Comparison of ENCODE assay signal across 8 cellular contexts in the genomic region with DNA sequence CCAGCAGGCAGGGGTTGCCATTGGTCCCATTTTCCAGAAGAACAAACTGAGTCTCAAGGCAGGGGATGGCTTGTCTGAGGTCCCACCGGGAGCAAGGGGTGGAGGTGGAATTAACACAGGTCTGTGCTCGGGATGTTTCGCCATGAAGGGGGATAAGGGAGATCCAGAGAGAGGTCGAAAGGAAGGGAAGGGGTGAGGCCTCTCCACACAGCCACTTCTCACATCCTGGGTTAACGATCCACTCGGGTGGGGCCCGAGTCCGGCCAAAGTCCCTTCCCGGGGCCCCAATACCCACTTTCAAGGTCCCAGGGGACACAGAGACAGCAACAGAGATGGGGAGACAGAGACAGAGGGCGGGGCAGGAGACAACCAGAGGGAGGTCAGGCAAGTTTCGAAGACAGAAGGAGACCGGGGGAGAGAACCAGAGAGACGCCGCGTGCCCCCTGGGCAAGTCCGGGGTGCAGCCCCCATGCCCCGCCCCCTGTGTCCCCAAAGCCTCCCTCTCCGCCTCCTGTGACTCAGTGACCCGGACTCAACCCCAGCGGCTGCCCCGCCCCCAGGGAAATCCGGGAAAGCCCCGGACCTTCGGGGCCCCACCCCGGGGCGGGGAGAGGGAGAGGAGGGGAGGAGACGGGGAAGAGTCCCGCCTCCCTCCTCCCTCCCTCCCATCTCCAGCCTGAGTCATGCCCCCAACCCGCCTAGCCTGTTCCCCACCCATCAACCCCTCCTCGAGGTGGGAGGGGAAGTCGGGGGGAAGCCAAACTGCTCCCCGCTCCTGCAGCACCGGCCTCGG. TPM values are rescaled to one million over a fixed set of nuclear protein-coding genes. Genes with fewer than 3 reads are reported as not detected.
DNase-seq lines count a peak whose midpoint lies in the region; ATAC-seq lines count a peak whose summit lies in the region.

No MANE protein-coding gene starts in this region.

- ATAC-seq in GM19025 (IDR thresholded peaks at IDR 0.05; ENCODE audit: low read depth, unreplicated experiment) = peak; percentile 35
- peak; percentile 93 for ATAC-seq in right cardiac atrium
- ATAC-seq in HG03439 (IDR thresholded peaks at IDR 0.05; ENCODE audit: unreplicated experiment) = no peak

- H3K9ac ChIP-seq in rectal smooth muscle tissue (ENCODE audit: low read length) = no peak overlapping the region

- H3K27me3 ChIP-seq in right cardiac atrium (ENCODE audit: control insufficient read depth, insufficient read depth) (no peaks in the 10 kb centered on the region), rectal smooth muscle tissue (ENCODE audit: control insufficient read depth, insufficient read depth, low read length) (no peaks in the 10 kb centered on the region)

- intact Hi-C loops in right cardiac atrium (cut with DNase I) = no loop called here

- WGBS in right cardiac atrium = 4% methylated on average over 34 of the region's 34 CpGs

- peak overlapping the region; percentile 99 for H3K27ac ChIP-seq in right cardiac atrium (ENCODE audit: low read length)
- peak overlapping the region; percentile 91 for H3K27ac ChIP-seq in rectal smooth muscle tissue (ENCODE audit: low read depth, low read length)

- no peaks in the 10 kb centered on the region for H3K36me3 ChIP-seq in rectal smooth muscle tissue (ENCODE audit: control insufficient read depth, insufficient read depth, low read length)

- peak overlapping the region; percentile 53 for H3K4me3 ChIP-seq in Jurkat, Clone E6-1 (ENCODE audit: low read length)
- H3K4me3 ChIP-seq in right cardiac atrium (ENCODE audit: low read length) = peak overlapping the region; percentile 99
- H3K4me3 ChIP-seq in rectal smooth muscle tissue (ENCODE audit: low read length) = peak overlapping the region; percentile 72

- H3K9me3 ChIP-seq in right cardiac atrium (ENCODE audit: control insufficient read depth, low read length) = no peaks in the 10 kb centered on the region

- H3K4me1 ChIP-seq in right cardiac atrium (ENCODE audit: control insufficient read depth, insufficient read depth, low read length) = peaks cover 23% of the 10 kb centered on the region
- peaks cover 30% of the 10 kb centered on the region for H3K4me1 ChIP-seq in rectal smooth muscle tissue (ENCODE audit: control insufficient read depth, insufficient read depth, low read length)

- DNase-seq in Ammon's horn (ENCODE audit: low spot score) (peak; percentile 78), T-helper 22 cell (ENCODE audit: low read depth) (peak; percentile 94), anterior cingulate cortex (lab: John Stamatoyannopoulos, UW) (peak in 51 of 58 donors; percentile 7 to 85 (median 48)), right cardiac atrium (peak; percentile 98)
- peak; percentile 43 for DNase-seq in Jurkat, Clone E6-1 (ENCODE audit: low read depth, low spot score)

RNA-seq across cellular contexts. Expression of gene BCL3, which starts 1.4 kb away (rescaled TPM):
- 1.4 TPM for polyA plus RNA-seq in Jurkat, Clone E6-1 (2012; ENCODE audit: insufficient read depth, insufficient read length)
- 10 to 100 TPM; 14.9 to 39.4 (median 17.9) TPM for total RNA-seq in right cardiac atrium
- 25.8 TPM for polyA plus RNA-seq in right cardiac atrium

RNA-seq across cellular contexts. Expression of gene CBLC, which starts 30.5 kb away (rescaled TPM):
- not detected for polyA plus RNA-seq in Jurkat, Clone E6-1 (2012; ENCODE audit: insufficient read depth, insufficient read length)
- total RNA-seq in right cardiac atrium = not detected
- polyA plus RNA-seq in right cardiac atrium = not detected

RNA-seq across cellular contexts. Expression of gene CEACAM16, which starts 48.2 kb away (rescaled TPM):
- polyA plus RNA-seq in Jurkat, Clone E6-1 (2012; ENCODE audit: insufficient read depth, insufficient read length) = not detected
- not detected for total RNA-seq in right cardiac atrium
- polyA plus RNA-seq in right cardiac atrium = not detected

Comparison
In these comparisons a context has a peak if more than half of its experiments do, and no peak if none do; other contexts are left out.
1. DNase-seq: peak in every context shown above with its lines; median percentile 98 in right cardiac atrium; 94 in T-helper 22 cell; 78 in Ammon's horn; 48 in anterior cingulate cortex; 43 in Jurkat, Clone E6-1.